In genomic region chr3:106160396-106160795, GRCh38 we compare ENCODE assay signal across 26 cellular contexts.
"Had no signal": no experiment of that assay in that cellular context is flagged by ENCODE, and none has a peak within 500 bp of the region (broad histone marks: within the 10 kb centered on the region; RNA-seq: fewer than 3 reads in every experiment).

No MANE protein-coding gene starts in this region.

- DNase-seq: activated CD4-positive, alpha-beta T cell treated with anti-CD3 and anti-CD28 coated beads for 48 hours; activated CD4-positive, alpha-beta T cell treated with anti-CD3 and anti-CD28 coated beads, Interleukin-2, amount 50 U/mL, for 48 hours; activated CD4-positive, CD25-positive, alpha-beta regulatory T cell treated with anti-CD3 and anti-CD28 coated beads, Interleukin-2, amount 50 U/mL, for 72 hours; activated CD8-positive, alpha-beta memory T cell treated with anti-CD3 and anti-CD28 coated beads, Interleukin-2, amount 10 ng/mL, durations not matched to agents 7 days and 5 days; activated effector memory CD4-positive, alpha-beta T cell treated with Interleukin-2 at 50 U/mL for 16 hours; activated naive CD4-positive, alpha-beta T cell; activated T-cell treated with anti-CD3 and anti-CD28 coated beads, Interleukin-2, amount 50 U/mL, for 24 hours; amygdala; Karpas-422; MM.1S; NCI-H1105 treated with DMSO at 0.1 percent for 48 hours; NCI-H146; NCI-H187 treated with DMSO at 0.1 percent for 48 hours; NCI-H2171; NCI-H2227 treated with DMSO at 0.1 percent for 48 hours; NCI-H446 treated with DMSO at 0.1 percent for 48 hours; NCI-H526; NCI-H774; SIG-M5; T-helper 17 cell; T-helper 9 cell had no signal

- H3K27ac Mint-ChIP-seq: activated CD8-positive, alpha-beta memory T cell treated with anti-CD3 and anti-CD28 coated beads, Interleukin-2, amount 10 ng/mL, durations not matched to agents 7 days and 5 days; activated naive CD4-positive, alpha-beta T cell treated with anti-CD3 and anti-CD28 coated beads, Interleukin-2, amount 50 U/mL, for 24 hours; activated T-cell treated with anti-CD3 and anti-CD28 coated beads, Interleukin-2, amount 50 U/mL, for 24 hours; activated T-helper 1 cell treated with anti-CD3 and anti-CD28 coated beads, Interleukin-12 subunit alpha, Interleukin-12 subunit beta, Interleukin-2, Interleukin-4 antibody, amounts not matched to agents 30 ng/mL and 10 ng/mL and 1 ng/mL, durations not matched to agents 14 hours and 24 hours and 36 hours; brain; T-helper 17 cell; WTC11 had no signal

- ATAC-seq: activated CD8-positive, alpha-beta memory T cell treated with anti-CD3 and anti-CD28 coated beads, Interleukin-2, amount 10 ng/mL, durations not matched to agents 7 days and 5 days; K562; T-helper 17 cell; WTC11 had no signal

- H3K4me3 Mint-ChIP-seq: activated CD8-positive, alpha-beta memory T cell treated with anti-CD3 and anti-CD28 coated beads, Interleukin-2, amount 10 ng/mL, durations not matched to agents 7 days and 5 days; activated naive CD4-positive, alpha-beta T cell treated with anti-CD3 and anti-CD28 coated beads, Interleukin-2, amount 50 U/mL, for 24 hours; activated T-cell treated with anti-CD3 and anti-CD28 coated beads, Interleukin-2, amount 50 U/mL, for 24 hours; activated T-helper 1 cell treated with anti-CD3 and anti-CD28 coated beads, Interleukin-12 subunit alpha, Interleukin-12 subunit beta, Interleukin-2, Interleukin-4 antibody, amounts not matched to agents 30 ng/mL and 10 ng/mL and 1 ng/mL, durations not matched to agents 14 hours and 24 hours and 36 hours; brain; T-helper 17 cell; WTC11 had no signal

- H3K9me3 Mint-ChIP-seq: WTC11 had no signal

- H3K4me3 ChIP-seq: K562 had no signal

- H3K4me1 Mint-ChIP-seq: activated CD8-positive, alpha-beta memory T cell treated with anti-CD3 and anti-CD28 coated beads, Interleukin-2, amount 10 ng/mL, durations not matched to agents 7 days and 5 days; activated naive CD4-positive, alpha-beta T cell treated with anti-CD3 and anti-CD28 coated beads, Interleukin-2, amount 50 U/mL, for 24 hours; brain; T-helper 17 cell had no signal

- H3K27me3 Mint-ChIP-seq: activated CD8-positive, alpha-beta memory T cell treated with anti-CD3 and anti-CD28 coated beads, Interleukin-2, amount 10 ng/mL, durations not matched to agents 7 days and 5 days; activated naive CD4-positive, alpha-beta T cell treated with anti-CD3 and anti-CD28 coated beads, Interleukin-2, amount 50 U/mL, for 24 hours; activated T-cell treated with anti-CD3 and anti-CD28 coated beads, Interleukin-2, amount 50 U/mL, for 24 hours; T-helper 17 cell had no signal

- H3K36me3 Mint-ChIP-seq: brain, WTC11 had no signal
